10 cellular contexts compared by ENCODE assay signal in the genomic region with DNA sequence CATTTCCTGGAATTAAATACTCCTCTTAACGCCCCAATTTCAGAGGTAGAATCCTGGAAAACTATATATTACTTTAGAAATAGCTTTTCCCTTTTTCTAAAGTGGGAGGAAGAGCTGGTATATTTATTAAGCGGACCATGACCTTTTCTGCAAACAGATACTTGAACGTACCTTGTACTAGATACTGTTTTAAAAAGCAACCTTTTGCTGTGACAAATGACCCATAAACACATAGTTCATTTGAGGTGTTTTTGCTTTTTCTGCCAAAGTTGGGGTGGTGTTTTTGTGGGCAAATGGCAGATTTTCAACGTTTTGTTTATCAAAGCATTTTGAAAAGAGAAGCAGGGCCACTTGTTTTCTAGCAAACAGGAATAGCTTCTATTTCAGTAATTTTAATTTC. TPM values are rescaled to one million over a fixed set of nuclear protein-coding genes. Genes with fewer than 3 reads are reported as not detected.
DNase-seq lines count a peak whose midpoint lies in the region; ATAC-seq, FAIRE-seq and TF ChIP-seq lines count a peak whose summit lies in the region.
"Had no signal": no experiment of that assay in that cellular context is flagged by ENCODE, and none has a peak within 500 bp of the region (broad histone marks: within the 10 kb centered on the region; RNA-seq: fewer than 3 reads in every experiment).

No MANE protein-coding gene starts in this region.

- dilution Hi-C loops in endothelial cell of umbilical vein (cut with MboI; ENCODE audit: extremely low pct_ligation_motif_present, low sequenced_read_pairs), result no loop called here

- CTCF ChIA-PET in endothelial cell of umbilical vein (lab: Charles Lee), result interaction anchor here (1.0 to 4.8 kb wide), 4 partner anchors 10 to 65 kb away, joined by 3 to 33 read pairs (median 6); partner anchors contain the start of gene RTCB

- BruUV-seq in endothelial cell of umbilical vein (replicated peaks; lab: Mats Ljungman, UMichigan), result no TSS peak

- TF ChIP-seq CTCF in DND-41 (IDR thresholded peaks at IDR 0.05; ENCODE audit: borderline replicate concordance, extremely low read depth, low read length, poor library complexity, severe bottlenecking) (no peak), endothelial cell of umbilical vein (IDR thresholded peaks at IDR 0.05; ENCODE audit: extremely low read depth in 1 of 2, insufficient read depth in 1 of 2, low read depth in 1 of 2, low read length in 2 of 2) (no peak), parathyroid adenoma (IDR thresholded peaks at IDR 0.05) (no peak)

- intact Hi-C loops in endothelial cell of umbilical vein (cut with micrococcal nuclease), result no loop called here

- DNase-seq in DND-41 (no peak), NCI-H69 (lab: John Stamatoyannopoulos, UW) (peak; percentile 29), endothelial cell of umbilical vein (ENCODE audit: low read depth, low spot score) (no peak), NCI-H187 treated with DMSO at 0.1 percent for 48 hours (lab: John Stamatoyannopoulos, UW) (no peak), A172 (ENCODE audit: low spot score) (no peak), amniotic stem cell (lab: John Stamatoyannopoulos, UW) (no peak)
- DNase-seq: activated CD8-positive, alpha-beta memory T cell treated with anti-CD3 and anti-CD28 coated beads, Interleukin-2, amount 50 U/mL, for 4 hours; NCI-H2227 treated with DMSO at 0.1 percent for 48 hours had no signal

- H3K9me1 ChIP-seq in endothelial cell of umbilical vein (replicated peaks; ENCODE audit: control insufficient read depth, extremely low read depth, insufficient read depth, low read length), result no peaks in the 10 kb centered on the region

- H3K4me2 ChIP-seq in DND-41 (ENCODE audit: insufficient read depth, low read length) (peak overlapping the region; percentile 79), endothelial cell of umbilical vein (ENCODE audit: insufficient read depth, low read length) (peak overlapping the region; percentile 100), parathyroid adenoma (ENCODE audit: low read length) (peak overlapping the region; percentile 82)

- POLR2A ChIA-PET in endothelial cell of umbilical vein (lab: Charles Lee), result no interaction called here

- FAIRE-seq in endothelial cell of umbilical vein (lab: Jason Lieb, UNC), result no peak

- peak overlapping the region; percentile 96 for H3K9ac ChIP-seq in DND-41 (ENCODE audit: low read depth, low read length)
- H3K9ac ChIP-seq in endothelial cell of umbilical vein (replicated peaks; ENCODE audit: extremely low read depth, insufficient read depth, low read length), result no peak overlapping the region
- H3K9ac ChIP-seq in parathyroid adenoma, result no peak overlapping the region

- H3K79me2 ChIP-seq in DND-41 (ENCODE audit: insufficient read depth, low read length) (peaks cover 73% of the 10 kb centered on the region), endothelial cell of umbilical vein (ENCODE audit: control insufficient read depth, insufficient read depth, low read length) (peaks cover 70% of the 10 kb centered on the region), parathyroid adenoma (peaks cover 18% of the 10 kb centered on the region)

- H3K27ac ChIP-seq in DND-41 (ENCODE audit: low read length), result 0 out of 2 replicates have a peak overlapping the region, but pooled peaks have one; percentile 1
- H3K27ac ChIP-seq in endothelial cell of umbilical vein (ENCODE audit: insufficient read depth, low read depth, low read length), result no peak overlapping the region
- no peak overlapping the region for H3K27ac ChIP-seq in parathyroid adenoma

- H3K36me3 ChIP-seq in DND-41 (ENCODE audit: insufficient read depth, low read length), result peaks cover 22% of the 10 kb centered on the region
- no peaks in the 10 kb centered on the region for H3K36me3 ChIP-seq in endothelial cell of umbilical vein (ENCODE audit: control insufficient read depth in 2 of 2, extremely low read depth in 1 of 2, insufficient read depth in 2 of 2, low read length in 2 of 2)
- no peaks in the 10 kb centered on the region for H3K36me3 ChIP-seq in parathyroid adenoma (ENCODE audit: control insufficient read depth, insufficient read depth, low read length)

- TF ChIP-seq POLR2A in endothelial cell of umbilical vein (IDR thresholded peaks at IDR 0.05; ENCODE audit: low read depth, low read length), result no peak

- no peak for ATAC-seq in DND-41 (ENCODE audit: insufficient read depth, low read depth)
- no peak for ATAC-seq in esophagus mucosa

- H3K4me3 ChIP-seq in DND-41 (ENCODE audit: low read depth in 1 of 2, low read length in 2 of 2) (peak overlapping the region; percentile 67 to 85; a peak in 1 of 4 replicates), endothelial cell of umbilical vein (replicated peaks in 1 of 3; ENCODE audit: insufficient read depth in 1 of 3, low read depth in 1 of 3, low read length in 3 of 3) (peak overlapping the region in 1 of 3 experiments; percentile 88), parathyroid adenoma (ENCODE audit: low read depth, low read length) (peak overlapping the region; percentile 45)

- H3K27me3 ChIP-seq in DND-41 (ENCODE audit: insufficient read depth, low read length, poor library complexity), result no peaks in the 10 kb centered on the region
- no peaks in the 10 kb centered on the region for H3K27me3 ChIP-seq in endothelial cell of umbilical vein (ENCODE audit: control insufficient read depth in 2 of 2, insufficient read depth in 2 of 2, low read length in 2 of 2)
- no peaks in the 10 kb centered on the region for H3K27me3 ChIP-seq in parathyroid adenoma (ENCODE audit: control insufficient read depth, insufficient read depth, low read length)

- no peaks in the 10 kb centered on the region for H3K9me3 ChIP-seq in DND-41 (ENCODE audit: insufficient read depth, low read length, severe bottlenecking)
- H3K9me3 ChIP-seq in endothelial cell of umbilical vein (replicated peaks; ENCODE audit: control insufficient read depth, insufficient read depth, low read length), result no peaks in the 10 kb centered on the region
- H3K9me3 ChIP-seq in parathyroid adenoma (ENCODE audit: control insufficient read depth, low read length), result no peaks in the 10 kb centered on the region

- H2AFZ ChIP-seq in DND-41 (ENCODE audit: low read depth, low read length), result no peak overlapping the region
- H2AFZ ChIP-seq in endothelial cell of umbilical vein (ENCODE audit: low read depth, low read length), result no peak overlapping the region
- H2AFZ ChIP-seq in parathyroid adenoma, result no peak overlapping the region

- H4K20me1 ChIP-seq in DND-41 (ENCODE audit: insufficient read depth, low read length), result peaks cover 31% of the 10 kb centered on the region; the same call in 1 of the 2 replicates
- peaks cover 3% of the 10 kb centered on the region for H4K20me1 ChIP-seq in endothelial cell of umbilical vein (replicated peaks; ENCODE audit: control insufficient read depth, extremely low read depth, insufficient read depth, low read length)

- H3K4me1 ChIP-seq in DND-41 (ENCODE audit: insufficient read depth, low read length) (peaks cover 27% of the 10 kb centered on the region), endothelial cell of umbilical vein (ENCODE audit: control insufficient read depth, extremely low read depth, insufficient read depth, low read length) (peaks cover 20% of the 10 kb centered on the region), parathyroid adenoma (peaks cover 7% of the 10 kb centered on the region)

TF ChIP-seq in endothelial cell of umbilical vein, 7 proteins besides CTCF, POLR2A, EP300 and RAD21:
- TF ChIP-seq EZH2 (IDR thresholded peaks at IDR 0.05; ENCODE audit: borderline replicate concordance, low read depth, low read length, severe bottlenecking), result no peak
- no peak for TF ChIP-seq JUN (IDR thresholded peaks at IDR 0.05; ENCODE audit: borderline replicate concordance, insufficient read depth, insufficient read length, low read depth)
- no peak for TF ChIP-seq MAX (IDR thresholded peaks at IDR 0.05; ENCODE audit: insufficient read depth, insufficient read length)
- no peak for TF ChIP-seq FOS (IDR thresholded peaks at IDR 0.05; ENCODE audit: borderline replicate concordance, insufficient read depth, low read length)
- no peak for TF ChIP-seq POLR2AphosphoS5 (IDR thresholded peaks at IDR 0.05; ENCODE audit: insufficient read depth, low read depth, low read length)
- no peak for TF ChIP-seq MYC (IDR thresholded peaks at IDR 0.05; ENCODE audit: low read depth, low read length)

RNA-seq across cellular contexts. Expression of gene FBXO7, which starts 2.2 kb away (rescaled TPM):
- total RNA-seq in endothelial cell of umbilical vein (79.0 and 81.1 TPM in 2 replicates), esophagus mucosa (41.6 TPM)
- 112 TPM in 2 replicates for polyA plus RNA-seq in endothelial cell of umbilical vein
- 105 TPM in 2 replicates for polyA plus RNA-seq in endothelial cell of umbilical vein (2011; cell fraction: cytosol; rRNA removed)
- polyA plus RNA-seq in endothelial cell of umbilical vein (2011; cell fraction: nucleus; rRNA removed), result 73.6 and 78.8 TPM in 2 replicates
- polyA plus RNA-seq in endothelial cell of umbilical vein (2012), result 61.2 and 72.1 TPM in 2 replicates
- polyA minus RNA-seq in endothelial cell of umbilical vein, result 148 TPM in 2 replicates
- polyA minus RNA-seq in endothelial cell of umbilical vein (2011; cell fraction: cytosol; rRNA and poly(A)+ RNA removed), result 63.3 TPM
- 45.1 and 72.1 TPM in 2 replicates for polyA minus RNA-seq in endothelial cell of umbilical vein (2011; cell fraction: nucleus; rRNA and poly(A)+ RNA removed)
- total RNA-seq in A172 (2014; rRNA removed; shearing (Covaris generic)), result 62.4 and 69.9 TPM in 2 replicates

RNA-seq across cellular contexts. Expression of gene BPIFC, which starts 12.6 kb away (rescaled TPM):
- not detected in 2 replicates for total RNA-seq in endothelial cell of umbilical vein
- polyA plus RNA-seq in endothelial cell of umbilical vein, result not detected in 2 replicates
- polyA plus RNA-seq in endothelial cell of umbilical vein (2011; cell fraction: cytosol; rRNA removed), result not detected in 2 replicates
- polyA plus RNA-seq in endothelial cell of umbilical vein (2011; cell fraction: nucleus; rRNA removed), result 0.08 TPM in 1 of 2 replicates, not detected in the other
- not detected in 2 replicates for polyA plus RNA-seq in endothelial cell of umbilical vein (2012)
- polyA minus RNA-seq in endothelial cell of umbilical vein, result not detected in 2 replicates
- not detected for polyA minus RNA-seq in endothelial cell of umbilical vein (2011; cell fraction: cytosol; rRNA and poly(A)+ RNA removed)
- not detected in 2 replicates for polyA minus RNA-seq in endothelial cell of umbilical vein (2011; cell fraction: nucleus; rRNA and poly(A)+ RNA removed)
- not detected for total RNA-seq in esophagus mucosa
- total RNA-seq in A172 (2014; rRNA removed; shearing (Covaris generic)), result not detected in 2 replicates
